1 cellular context compared by ENCODE assay signal in genomic region chrX:13476384-13476783, GRCh38.
A peak's percentile ranks its signal among the peaks of the same experiment; 100 is the strongest.
TF ChIP-seq lines count a peak whose summit lies in the region.

No MANE protein-coding gene starts in this region.

TF ChIP-seq in K562, 482 proteins besides CTCF, POLR2A, EP300 and RAD21 (continued from another document):
- TF ChIP-seq CUX1 (CRISPR knock-in tag; IDR thresholded peaks at IDR 0.05) = no peak
- no peak for TF ChIP-seq RFX5 (IDR thresholded peaks at IDR 0.05; ENCODE audit: low read depth, low read length)
- no peak for TF ChIP-seq SMAD4 (CRISPR knock-in tag; conservative IDR thresholded peaks at IDR 0.05)
- no peak for TF ChIP-seq HMG20B (CRISPR knock-in tag; IDR thresholded peaks at IDR 0.05)
- TF ChIP-seq GTF2F1 (IDR thresholded peaks at IDR 0.05; ENCODE audit: low read depth, low read length) = no peak
- no peak for TF ChIP-seq BCLAF1 (IDR thresholded peaks at IDR 0.05; ENCODE audit: borderline replicate concordance in 1 of 2, control insufficient read depth in 1 of 2, low read depth in 2 of 2, low read length in 1 of 2)
- TF ChIP-seq MEIS2 (IDR thresholded peaks at IDR 0.05; ENCODE audit: partially characterized antibody) = peak; percentile 30
- TF ChIP-seq SMARCB1 (IDR thresholded peaks at IDR 0.05; ENCODE audit: insufficient read length, low read depth) = no peak
- TF ChIP-seq BCOR (IDR thresholded peaks at IDR 0.05) = no peak
- no peak for TF ChIP-seq ZC3H4 (CRISPR knock-in tag; IDR thresholded peaks at IDR 0.05; ENCODE audit: borderline replicate concordance)
- TF ChIP-seq HDAC3 (IDR thresholded peaks at IDR 0.05; ENCODE audit: borderline replicate concordance, partially characterized antibody) = no peak
- TF ChIP-seq EZH2 (IDR thresholded peaks at IDR 0.05; ENCODE audit: borderline replicate concordance, low read depth, low read length) = no peak
- TF ChIP-seq PREB (CRISPR knock-in tag; IDR thresholded peaks at IDR 0.05) = no peak
- no peak for TF ChIP-seq IRF2 (CRISPR knock-in tag; IDR thresholded peaks at IDR 0.05)
TF ChIP-seq in K562: peak in this region for 2.
